1 cellular context compared by ENCODE assay signal in genomic region chr20:5400164-5400762, GRCh38.
TF ChIP-seq lines count a peak whose summit lies in the region.

No MANE protein-coding gene starts in this region.

TF ChIP-seq in HepG2, 621 proteins besides CTCF, POLR2A, EP300 and RAD21 (continued from another document and continues in another):
- TF ChIP-seq, protein P1, sequence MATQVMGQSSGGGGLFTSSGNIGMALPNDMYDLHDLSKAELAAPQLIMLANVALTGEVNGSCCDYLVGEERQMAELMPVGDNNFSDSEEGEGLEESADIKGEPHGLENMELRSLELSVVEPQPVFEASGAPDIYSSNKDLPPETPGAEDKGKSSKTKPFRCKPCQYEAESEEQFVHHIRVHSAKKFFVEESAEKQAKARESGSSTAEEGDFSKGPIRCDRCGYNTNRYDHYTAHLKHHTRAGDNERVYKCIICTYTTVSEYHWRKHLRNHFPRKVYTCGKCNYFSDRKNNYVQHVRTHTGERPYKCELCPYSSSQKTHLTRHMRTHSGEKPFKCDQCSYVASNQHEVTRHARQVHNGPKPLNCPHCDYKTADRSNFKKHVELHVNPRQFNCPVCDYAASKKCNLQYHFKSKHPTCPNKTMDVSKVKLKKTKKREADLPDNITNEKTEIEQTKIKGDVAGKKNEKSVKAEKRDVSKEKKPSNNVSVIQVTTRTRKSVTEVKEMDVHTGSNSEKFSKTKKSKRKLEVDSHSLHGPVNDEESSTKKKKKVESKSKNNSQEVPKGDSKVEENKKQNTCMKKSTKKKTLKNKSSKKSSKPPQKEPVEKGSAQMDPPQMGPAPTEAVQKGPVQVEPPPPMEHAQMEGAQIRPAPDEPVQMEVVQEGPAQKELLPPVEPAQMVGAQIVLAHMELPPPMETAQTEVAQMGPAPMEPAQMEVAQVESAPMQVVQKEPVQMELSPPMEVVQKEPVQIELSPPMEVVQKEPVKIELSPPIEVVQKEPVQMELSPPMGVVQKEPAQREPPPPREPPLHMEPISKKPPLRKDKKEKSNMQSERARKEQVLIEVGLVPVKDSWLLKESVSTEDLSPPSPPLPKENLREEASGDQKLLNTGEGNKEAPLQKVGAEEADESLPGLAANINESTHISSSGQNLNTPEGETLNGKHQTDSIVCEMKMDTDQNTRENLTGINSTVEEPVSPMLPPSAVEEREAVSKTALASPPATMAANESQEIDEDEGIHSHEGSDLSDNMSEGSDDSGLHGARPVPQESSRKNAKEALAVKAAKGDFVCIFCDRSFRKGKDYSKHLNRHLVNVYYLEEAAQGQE (IDR thresholded peaks at IDR 0.05; ENCODE audit: borderline replicate concordance in 1 of 2, low read depth in 1 of 2, low read length in 2 of 2): peak; percentile 78 to 98
- TF ChIP-seq ZNF451 (CRISPR knock-in tag; IDR thresholded peaks at IDR 0.05) (no peak), AKAP8 (CRISPR knock-in tag; IDR thresholded peaks at IDR 0.05) (no peak), ZSCAN5A (CRISPR knock-in tag; IDR thresholded peaks at IDR 0.05; ENCODE audit: borderline replicate concordance) (0 out of 2 replicates have a peak, but pooled peaks have one; percentile 27), ATF7 (IDR thresholded peaks at IDR 0.05) (no peak), ATF7 (CRISPR knock-in tag; IDR thresholded peaks at IDR 0.05) (no peak), PPARG (CRISPR knock-in tag; conservative IDR thresholded peaks at IDR 0.05) (0 out of 2 replicates have a peak, but pooled peaks have one; percentile 39), DNMT3B (CRISPR knock-in tag; conservative IDR thresholded peaks at IDR 0.05) (no peak), E2F1 (CRISPR knock-in tag; IDR thresholded peaks at IDR 0.05) (no peak), SAP130 (CRISPR knock-in tag; IDR thresholded peaks at IDR 0.05; ENCODE audit: low read depth) (peak; percentile 32; the same call in 1 of the 2 replicates), HNF1A (IDR thresholded peaks at IDR 0.05; ENCODE audit: low read depth) (no peak), HNF1A (CRISPR knock-in tag; IDR thresholded peaks at IDR 0.05; ENCODE audit: borderline replicate concordance) (no peak), EEA1 (CRISPR knock-in tag; IDR thresholded peaks at IDR 0.05; ENCODE audit: borderline replicate concordance) (no peak), NFYC (CRISPR knock-in tag; IDR thresholded peaks at IDR 0.05) (no peak), REL (CRISPR knock-in tag; conservative IDR thresholded peaks at IDR 0.05) (no peak), SIN3B (IDR thresholded peaks at IDR 0.05; ENCODE audit: low read length) (no peak), NPAS2 (CRISPR knock-in tag; IDR thresholded peaks at IDR 0.05; ENCODE audit: borderline replicate concordance) (no peak), ZNF572 (CRISPR knock-in tag; IDR thresholded peaks at IDR 0.05) (no peak), TSC22D2 (CRISPR knock-in tag; IDR thresholded peaks at IDR 0.05; ENCODE audit: borderline replicate concordance) (peak; percentile 65; the same call in 1 of the 2 replicates), ZNF30 (CRISPR knock-in tag; IDR thresholded peaks at IDR 0.05) (no peak), ZSCAN9 (CRISPR knock-in tag; IDR thresholded peaks at IDR 0.05; ENCODE audit: borderline replicate concordance) (0 out of 2 replicates have a peak, but pooled peaks have one; percentile 57), ZNF776 (CRISPR knock-in tag; IDR thresholded peaks at IDR 0.05) (no peak), RARA (CRISPR knock-in tag; IDR thresholded peaks at IDR 0.05) (no peak), SMARCC2 (IDR thresholded peaks at IDR 0.05) (no peak), FOXK1 (CRISPR knock-in tag; IDR thresholded peaks at IDR 0.05; ENCODE audit: borderline replicate concordance, low read depth) (no peak), HDAC2 (CRISPR knock-in tag; IDR thresholded peaks at IDR 0.05) (0 out of 2 replicates have a peak, but pooled peaks have one; percentile 18), PLRG1 (conservative IDR thresholded peaks at IDR 0.05) (no peak), HNRNPK (IDR thresholded peaks at IDR 0.05; ENCODE audit: low read depth, low read length, poor library complexity, severe bottlenecking) (no peak), BCL6 (CRISPR knock-in tag; IDR thresholded peaks at IDR 0.05) (0 out of 2 replicates have a peak, but pooled peaks have one; percentile 29), HNRNPL (IDR thresholded peaks at IDR 0.05; ENCODE audit: low read depth, low read length) (no peak), ZNF260 (CRISPR knock-in tag; IDR thresholded peaks at IDR 0.05; ENCODE audit: borderline replicate concordance, low read depth) (no peak), EHMT2 (IDR thresholded peaks at IDR 0.05; ENCODE audit: borderline replicate concordance, low read depth, low read length) (peak; percentile 99), HOXA9 (CRISPR knock-in tag; IDR thresholded peaks at IDR 0.05; ENCODE audit: borderline replicate concordance) (no peak), ZNF335 (CRISPR knock-in tag; IDR thresholded peaks at IDR 0.05) (no peak), ZNF441 (CRISPR knock-in tag; IDR thresholded peaks at IDR 0.05; ENCODE audit: borderline replicate concordance) (peak; percentile 57; the same call in 1 of the 2 replicates), ZKSCAN1 (IDR thresholded peaks at IDR 0.05; ENCODE audit: low read length) (no peak), SNRNP70 (IDR thresholded peaks at IDR 0.05; ENCODE audit: low read depth, low read length) (no peak), ZFP90 (CRISPR knock-in tag; IDR thresholded peaks at IDR 0.05; ENCODE audit: borderline replicate concordance) (no peak), EZH2 (conservative IDR thresholded peaks at IDR 0.05; ENCODE audit: low read depth, low read length) (no peak), ZNF724P (CRISPR knock-in tag; IDR thresholded peaks at IDR 0.05; ENCODE audit: borderline replicate concordance) (no peak), NR0B2 (CRISPR knock-in tag; IDR thresholded peaks at IDR 0.05) (no peak), SATB2 (CRISPR knock-in tag; IDR thresholded peaks at IDR 0.05) (no peak)
- TF ChIP-seq, protein P2, sequence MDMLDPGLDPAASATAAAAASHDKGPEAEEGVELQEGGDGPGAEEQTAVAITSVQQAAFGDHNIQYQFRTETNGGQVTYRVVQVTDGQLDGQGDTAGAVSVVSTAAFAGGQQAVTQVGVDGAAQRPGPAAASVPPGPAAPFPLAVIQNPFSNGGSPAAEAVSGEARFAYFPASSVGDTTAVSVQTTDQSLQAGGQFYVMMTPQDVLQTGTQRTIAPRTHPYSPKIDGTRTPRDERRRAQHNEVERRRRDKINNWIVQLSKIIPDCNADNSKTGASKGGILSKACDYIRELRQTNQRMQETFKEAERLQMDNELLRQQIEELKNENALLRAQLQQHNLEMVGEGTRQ (IDR thresholded peaks at IDR 0.05; ENCODE audit: low read depth, low read length): no peak
- TF ChIP-seq, protein P2 (CRISPR knock-in tag; IDR thresholded peaks at IDR 0.05; ENCODE audit: borderline replicate concordance): no peak
- TF ChIP-seq, protein P3, sequence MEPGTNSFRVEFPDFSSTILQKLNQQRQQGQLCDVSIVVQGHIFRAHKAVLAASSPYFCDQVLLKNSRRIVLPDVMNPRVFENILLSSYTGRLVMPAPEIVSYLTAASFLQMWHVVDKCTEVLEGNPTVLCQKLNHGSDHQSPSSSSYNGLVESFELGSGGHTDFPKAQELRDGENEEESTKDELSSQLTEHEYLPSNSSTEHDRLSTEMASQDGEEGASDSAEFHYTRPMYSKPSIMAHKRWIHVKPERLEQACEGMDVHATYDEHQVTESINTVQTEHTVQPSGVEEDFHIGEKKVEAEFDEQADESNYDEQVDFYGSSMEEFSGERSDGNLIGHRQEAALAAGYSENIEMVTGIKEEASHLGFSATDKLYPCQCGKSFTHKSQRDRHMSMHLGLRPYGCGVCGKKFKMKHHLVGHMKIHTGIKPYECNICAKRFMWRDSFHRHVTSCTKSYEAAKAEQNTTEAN (CRISPR knock-in tag; conservative IDR thresholded peaks at IDR 0.05): 0 out of 2 replicates have a peak, but pooled peaks have one; percentile 49
- TF ChIP-seq, protein P4, sequence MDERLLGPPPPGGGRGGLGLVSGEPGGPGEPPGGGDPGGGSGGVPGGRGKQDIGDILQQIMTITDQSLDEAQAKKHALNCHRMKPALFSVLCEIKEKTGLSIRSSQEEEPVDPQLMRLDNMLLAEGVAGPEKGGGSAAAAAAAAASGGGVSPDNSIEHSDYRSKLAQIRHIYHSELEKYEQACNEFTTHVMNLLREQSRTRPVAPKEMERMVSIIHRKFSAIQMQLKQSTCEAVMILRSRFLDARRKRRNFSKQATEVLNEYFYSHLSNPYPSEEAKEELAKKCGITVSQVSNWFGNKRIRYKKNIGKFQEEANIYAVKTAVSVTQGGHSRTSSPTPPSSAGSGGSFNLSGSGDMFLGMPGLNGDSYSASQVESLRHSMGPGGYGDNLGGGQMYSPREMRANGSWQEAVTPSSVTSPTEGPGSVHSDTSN (CRISPR knock-in tag; IDR thresholded peaks at IDR 0.05): no peak
- TF ChIP-seq, protein P5, sequence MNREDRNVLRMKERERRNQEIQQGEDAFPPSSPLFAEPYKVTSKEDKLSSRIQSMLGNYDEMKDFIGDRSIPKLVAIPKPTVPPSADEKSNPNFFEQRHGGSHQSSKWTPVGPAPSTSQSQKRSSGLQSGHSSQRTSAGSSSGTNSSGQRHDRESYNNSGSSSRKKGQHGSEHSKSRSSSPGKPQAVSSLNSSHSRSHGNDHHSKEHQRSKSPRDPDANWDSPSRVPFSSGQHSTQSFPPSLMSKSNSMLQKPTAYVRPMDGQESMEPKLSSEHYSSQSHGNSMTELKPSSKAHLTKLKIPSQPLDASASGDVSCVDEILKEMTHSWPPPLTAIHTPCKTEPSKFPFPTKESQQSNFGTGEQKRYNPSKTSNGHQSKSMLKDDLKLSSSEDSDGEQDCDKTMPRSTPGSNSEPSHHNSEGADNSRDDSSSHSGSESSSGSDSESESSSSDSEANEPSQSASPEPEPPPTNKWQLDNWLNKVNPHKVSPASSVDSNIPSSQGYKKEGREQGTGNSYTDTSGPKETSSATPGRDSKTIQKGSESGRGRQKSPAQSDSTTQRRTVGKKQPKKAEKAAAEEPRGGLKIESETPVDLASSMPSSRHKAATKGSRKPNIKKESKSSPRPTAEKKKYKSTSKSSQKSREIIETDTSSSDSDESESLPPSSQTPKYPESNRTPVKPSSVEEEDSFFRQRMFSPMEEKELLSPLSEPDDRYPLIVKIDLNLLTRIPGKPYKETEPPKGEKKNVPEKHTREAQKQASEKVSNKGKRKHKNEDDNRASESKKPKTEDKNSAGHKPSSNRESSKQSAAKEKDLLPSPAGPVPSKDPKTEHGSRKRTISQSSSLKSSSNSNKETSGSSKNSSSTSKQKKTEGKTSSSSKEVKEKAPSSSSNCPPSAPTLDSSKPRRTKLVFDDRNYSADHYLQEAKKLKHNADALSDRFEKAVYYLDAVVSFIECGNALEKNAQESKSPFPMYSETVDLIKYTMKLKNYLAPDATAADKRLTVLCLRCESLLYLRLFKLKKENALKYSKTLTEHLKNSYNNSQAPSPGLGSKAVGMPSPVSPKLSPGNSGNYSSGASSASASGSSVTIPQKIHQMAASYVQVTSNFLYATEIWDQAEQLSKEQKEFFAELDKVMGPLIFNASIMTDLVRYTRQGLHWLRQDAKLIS (CRISPR knock-in tag; IDR thresholded peaks at IDR 0.05): no peak
